ENCODE assay signal across 8 cellular contexts in genomic region chr6:43770417-43771209, GRCh38. TPM values are rescaled to one million over a fixed set of nuclear protein-coding genes. Genes with fewer than 3 reads are reported as not detected.
DNase-seq lines count a peak whose midpoint lies in the region; ATAC-seq and TF ChIP-seq lines count a peak whose summit lies in the region.

No MANE protein-coding gene starts in this region.

- no peak for ATAC-seq in HG03280 (IDR thresholded peaks at IDR 0.05; ENCODE audit: unreplicated experiment)

- intact Hi-C loops in lower leg skin (cut with DNase I; ENCODE audit: low total_unique reads), result no loop called here

- H3K4me3 ChIP-seq in ectodermal cell (ENCODE audit: insufficient read depth, low read depth, low read length), result peak overlapping the region; percentile 75
- peak overlapping the region; percentile 85 for H3K4me3 ChIP-seq in lower leg skin (ENCODE audit: low read depth, poor library complexity, severe bottlenecking)

- H3K36me3 ChIP-seq in ectodermal cell (ENCODE audit: control insufficient read depth, insufficient read depth, low read length), result no peaks in the 10 kb centered on the region

- H3K27me3 ChIP-seq in ectodermal cell (ENCODE audit: control insufficient read depth, insufficient read depth, low read length, poor library complexity, severe bottlenecking), result peaks cover 14% of the 10 kb centered on the region

- WGBS in ectodermal cell, 2 experiments, result 0% methylated on average over 83 to 84 of the region's 84 CpGs
- 0 to 1% methylated on average over 56 to 57 of the region's 84 CpGs for WGBS in lower leg skin, 2 donors

- H3K27ac ChIP-seq in ectodermal cell (ENCODE audit: insufficient read depth, low read depth, low read length, poor library complexity, severe bottlenecking), result no peak overlapping the region

- H3K9me3 ChIP-seq in ectodermal cell (ENCODE audit: control insufficient read depth, low read length), result no peaks in the 10 kb centered on the region

- TF ChIP-seq POLR2A in lower leg skin (IDR thresholded peaks at IDR 0.05), result no peak

- no peak for TF ChIP-seq CTCF in lower leg skin (IDR thresholded peaks at IDR 0.05)

- H3K4me1 ChIP-seq in ectodermal cell (ENCODE audit: control insufficient read depth, insufficient read depth, low read length), result peaks cover 46% of the 10 kb centered on the region

- DNase-seq in NCI-H2196 (lab: John Stamatoyannopoulos, UW; ENCODE audit: unreplicated experiment) (peak; percentile 36), NCI-H2196 treated with DMSO at 0.1 percent for 48 hours (lab: John Stamatoyannopoulos, UW; ENCODE audit: unreplicated experiment) (no peak), NAMALWA (ENCODE audit: low spot score) (peak; percentile 73), lower leg skin (ENCODE audit: low spot score in 2 of 2) (peak; percentile 50 to 92)
- DNase-seq in activated CD4-positive, alpha-beta T cell treated with anti-CD3 and anti-CD28 coated beads for 48 hours, result peak; percentile 61
- peak; percentile 21 to 25 for DNase-seq in stimulated activated CD8-positive, alpha-beta memory T cell treated with anti-CD3 and anti-CD28 coated beads, Interleukin-7, amount 100 ng/mL, for 48 hours (ENCODE audit: extremely low read depth in 1 of 2, low read depth in 1 of 2)

RNA-seq across cellular contexts. Expression of gene VEGFA, which starts 0.6 kb away (rescaled TPM):
- 22.0 TPM for polyA plus RNA-seq in ectodermal cell (2013, experiment 1 of 4)
- 25.1 TPM for polyA plus RNA-seq in ectodermal cell (2013, experiment 2 of 4)
- 23.2 TPM for polyA plus RNA-seq in ectodermal cell (2013, experiment 3 of 4)
- 27.1 TPM for polyA plus RNA-seq in ectodermal cell (2013, experiment 4 of 4)
- total RNA-seq in lower leg skin, result 10 to 100 TPM; 36.2 to 91.3 (median 70.4) TPM
